9 cellular contexts compared by ENCODE assay signal in genomic region chr20:32737371-32738223, GRCh38. TPM values are rescaled to one million over a fixed set of nuclear protein-coding genes. Genes with fewer than 3 reads are reported as not detected.
A peak's percentile ranks its signal among the peaks of the same experiment; 100 is the strongest.
DNase-seq lines count a peak whose midpoint lies in the region; ATAC-seq and TF ChIP-seq lines count a peak whose summit lies in the region.
"Had no signal": no experiment of that assay in that cellular context is flagged by ENCODE, and none has a peak within 500 bp of the region (broad histone marks: within the 10 kb centered on the region; RNA-seq: fewer than 3 reads in every experiment).

No MANE protein-coding gene starts in this region.

- peak overlapping the region; percentile 66 for H3K27ac ChIP-seq in effector memory CD4-positive, alpha-beta T cell (ENCODE audit: insufficient read depth, low read length, poor library complexity, severe bottlenecking)
- H3K27ac ChIP-seq in spleen = peak overlapping the region; percentile 2 to 73 (median 59)

- H3K36me3 ChIP-seq in effector memory CD4-positive, alpha-beta T cell (ENCODE audit: control insufficient read depth, insufficient read depth, low read length) = peaks cover 3% of the 10 kb centered on the region
- peaks cover 0 to 39% (median 0%) of the 10 kb centered on the region in 6 donors for H3K36me3 ChIP-seq in spleen

- peaks cover 33% of the 10 kb centered on the region for H3K4me1 ChIP-seq in effector memory CD4-positive, alpha-beta T cell (ENCODE audit: control insufficient read depth, insufficient read depth, low read length, poor library complexity, severe bottlenecking)
- H3K4me1 ChIP-seq in spleen = peaks cover 9 to 62% (median 26%) of the 10 kb centered on the region in 6 donors

- no peak overlapping the region for H3K4me3 Mint-ChIP-seq in activated CD4-positive, alpha-beta T cell treated with anti-CD3 and anti-CD28 coated beads for 36 hours
- H3K4me3 Mint-ChIP-seq: stimulated activated naive B cell treated with anti-CD40 and anti-IgM and Interleukin-4, amounts not matched to agents 10 μg/mL and 1 μg/mL and 100 μg/mL, for 72 hours had no signal

- intact Hi-C loops in activated CD4-positive, alpha-beta T cell treated with anti-CD3 and anti-CD28 coated beads for 36 hours (cut with DNase I, micrococcal nuclease) = loop anchor here in 1 of 2 experiments (5.0 kb wide), 1 partner anchor 35 kb away; no protein-coding TSS in a partner anchor
- intact Hi-C loops in spleen (cut with DNase I; ENCODE audit: low total_unique reads) = no loop called here

- H3K27me3 ChIP-seq in effector memory CD4-positive, alpha-beta T cell (replicated peaks; ENCODE audit: control insufficient read depth, insufficient read depth, low read length, poor library complexity, severe bottlenecking) = no peaks in the 10 kb centered on the region
- no peaks in the 10 kb centered on the region for H3K27me3 ChIP-seq in spleen (replicated peaks in 1 of 7)

- peaks cover 39% of the 10 kb centered on the region for H3K4me1 Mint-ChIP-seq in activated CD4-positive, alpha-beta T cell treated with anti-CD3 and anti-CD28 coated beads for 36 hours

- no peak for TF ChIP-seq CTCF in spleen (IDR thresholded peaks at IDR 0.05 in 8 of 11, conservative IDR thresholded peaks at IDR 0.05 in 3 of 11)

- DNase-seq in H4 (ENCODE audit: low spot score) (peak; percentile 50), spleen (no peak), AML-193 (lab: John Stamatoyannopoulos, UW) (no peak), GOT3 (lab: John Stamatoyannopoulos, UW) (no peak), NCI-H1092 treated with DMSO at 0.1 percent for 48 hours (lab: John Stamatoyannopoulos, UW) (no peak), globus pallidus (ENCODE audit: low spot score) (no peak)
- peak; percentile 59 for DNase-seq in activated CD4-positive, alpha-beta T cell treated with anti-CD3 and anti-CD28 coated beads for 36 hours
- DNase-seq in effector memory CD4-positive, alpha-beta T cell = no peak
- DNase-seq: stimulated activated naive B cell treated with anti-CD40 and anti-IgM and Interleukin-4, amounts not matched to agents 10 μg/mL and 1 μg/mL and 100 μg/mL, for 72 hours had no signal

- no peaks in the 10 kb centered on the region for H3K27me3 Mint-ChIP-seq in activated CD4-positive, alpha-beta T cell treated with anti-CD3 and anti-CD28 coated beads for 36 hours
- H3K27me3 Mint-ChIP-seq: stimulated activated naive B cell treated with anti-CD40 and anti-IgM and Interleukin-4, amounts not matched to agents 10 μg/mL and 1 μg/mL and 100 μg/mL, for 72 hours had no signal

- POLR2A ChIA-PET in activated CD4-positive, alpha-beta T cell treated with anti-CD3 and anti-CD28 coated beads for 36 hours (lab: Charles Lee) = interaction anchor here (0.5 to 0.6 kb wide), 2 partner anchors 74 to 953 kb away, joined by 3 to 4 read pairs; no protein-coding TSS in a partner anchor

- H3K36me3 Mint-ChIP-seq in activated CD4-positive, alpha-beta T cell treated with anti-CD3 and anti-CD28 coated beads for 36 hours (ENCODE audit: low read depth) = peaks cover 3% of the 10 kb centered on the region

- H3K4me3 ChIP-seq in effector memory CD4-positive, alpha-beta T cell (ENCODE audit: insufficient read depth, low read depth, low read length, poor library complexity, severe bottlenecking) = no peak overlapping the region
- no peak overlapping the region for H3K4me3 ChIP-seq in spleen

- peak; percentile 90 for ATAC-seq in activated CD4-positive, alpha-beta T cell treated with anti-CD3 and anti-CD28 coated beads for 36 hours

- CTCF ChIA-PET in activated CD4-positive, alpha-beta T cell treated with anti-CD3 and anti-CD28 coated beads for 36 hours (lab: Charles Lee) = interaction anchor here (0.6 to 2.8 kb wide), 5 partner anchors 36 to 518 kb away, joined by 3 to 13 read pairs (median 4); no protein-coding TSS in a partner anchor

- H3K27ac Mint-ChIP-seq in activated CD4-positive, alpha-beta T cell treated with anti-CD3 and anti-CD28 coated beads for 36 hours = peak overlapping the region; percentile 76
- H3K27ac Mint-ChIP-seq: stimulated activated naive B cell treated with anti-CD40 and anti-IgM and Interleukin-4, amounts not matched to agents 10 μg/mL and 1 μg/mL and 100 μg/mL, for 72 hours had no signal

- no peaks in the 10 kb centered on the region for H3K9me3 Mint-ChIP-seq in activated CD4-positive, alpha-beta T cell treated with anti-CD3 and anti-CD28 coated beads for 36 hours (ENCODE audit: low read depth)
- H3K9me3 Mint-ChIP-seq: stimulated activated naive B cell treated with anti-CD40 and anti-IgM and Interleukin-4, amounts not matched to agents 10 μg/mL and 1 μg/mL and 100 μg/mL, for 72 hours had no signal

- 53 to 62% (median 56%) methylated on average over 7 of the region's 7 CpGs for WGBS in spleen, 5 donors

- no peaks in the 10 kb centered on the region for H3K9me3 ChIP-seq in effector memory CD4-positive, alpha-beta T cell (ENCODE audit: control insufficient read depth, low read length)
- no peaks in the 10 kb centered on the region for H3K9me3 ChIP-seq in spleen

- TF ChIP-seq POLR2A in spleen (IDR thresholded peaks at IDR 0.05) = no peak

RNA-seq across cellular contexts. Expression of gene COMMD7, which starts 5.7 kb away (rescaled TPM):
- 17.4 and 29.3 TPM in 2 replicates for total RNA-seq in H4 (2014; rRNA removed; shearing (Covaris generic))
- 10 to 100 TPM; 35.9 to 38.8 TPM for total RNA-seq in activated CD4-positive, alpha-beta T cell treated with anti-CD3 and anti-CD28 coated beads for 36 hours
- total RNA-seq in spleen = 10 to 100 TPM; 24.4 to 40.7 (median 34.4) TPM
- 10 to 100 TPM; 51.4 to 69.2 (median 52.3) TPM for polyA plus RNA-seq in spleen

RNA-seq across cellular contexts. Expression of gene DNMT3B, which starts 24.6 kb away (rescaled TPM):
- 3.3 and 5.4 TPM in 2 replicates for total RNA-seq in H4 (2014; rRNA removed; shearing (Covaris generic))
- total RNA-seq in activated CD4-positive, alpha-beta T cell treated with anti-CD3 and anti-CD28 coated beads for 36 hours = 1 to 10 TPM; 1.4 to 1.6 TPM
- 1 to 10 TPM in 5 of 7 donors, under 1 TPM in 2; 0.63 to 1.6 (median 1.1) TPM for total RNA-seq in spleen
- under 1 TPM; 0.20 to 0.45 (median 0.38) TPM for polyA plus RNA-seq in spleen

Comparison
In these comparisons a context has a peak if more than half of its experiments do, and no peak if none do; other contexts are left out.
1. DNase-seq: peak in H4 (single experiment) and activated CD4-positive, alpha-beta T cell treated with anti-CD3 and anti-CD28 coated beads for 36 hours (single experiment); none in effector memory CD4-positive, alpha-beta T cell (0 of 3), spleen (single experiment), AML-193 (0 of 2), GOT3 (single experiment), NCI-H1092 treated with DMSO at 0.1 percent for 48 hours (single experiment) and globus pallidus (single experiment).